10 cellular contexts compared by ENCODE assay signal in genomic region chr4:108048157-108048556, GRCh38.
"Had no signal": no experiment of that assay in that cellular context is flagged by ENCODE, and none has a peak within 500 bp of the region (broad histone marks: within the 10 kb centered on the region; RNA-seq: fewer than 3 reads in every experiment).

No MANE protein-coding gene starts in this region.

- DNase-seq: activated CD4-positive, alpha-beta T cell treated with anti-CD3 and anti-CD28 coated beads for 4 hours; foreskin keratinocyte; islet precursor cell; mesendoderm; pancreas; stimulated activated CD4-positive, alpha-beta T cell treated with anti-CD3 and anti-CD28 coated beads, Interleukin-4, amount 100 ng/mL, for 24 hours; T1000; uterus had no signal

- H3K9me3 ChIP-seq: pancreas, SJSA1, uterus had no signal

- ATAC-seq: foreskin keratinocyte, pancreas had no signal

- H3K9me3 Mint-ChIP-seq: activated T-helper 1 cell treated with anti-CD3 and anti-CD28 coated beads, Interleukin-12 subunit alpha, Interleukin-12 subunit beta, Interleukin-2, Interleukin-4 antibody, amounts not matched to agents 30 ng/mL and 10 ng/mL and 1 ng/mL, durations not matched to agents 14 hours and 24 hours and 36 hours had no signal
